17 cellular contexts compared by ENCODE assay signal in the genomic region with DNA sequence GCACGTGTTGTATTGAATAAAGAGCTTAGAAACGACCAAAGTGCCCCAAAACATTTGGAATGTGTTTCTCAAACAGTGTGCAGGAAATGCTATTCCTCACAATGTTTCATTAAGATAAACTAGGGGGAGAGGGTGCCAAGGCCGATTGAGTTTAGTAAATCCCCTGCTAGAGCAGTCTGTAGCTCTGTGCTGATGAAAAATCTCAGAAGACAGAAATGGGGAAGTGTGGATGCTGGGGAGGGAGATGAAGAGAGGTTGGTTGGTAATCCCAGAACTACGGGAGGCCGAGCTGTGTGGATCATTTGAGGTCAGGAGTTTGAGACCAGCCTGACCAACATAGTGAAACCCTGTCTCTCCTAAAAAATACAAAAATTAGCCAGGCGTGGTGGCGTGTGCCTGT.
A peak's percentile ranks its signal among the peaks of the same experiment; 100 is the strongest.
DNase-seq lines count a peak whose midpoint lies in the region; ATAC-seq and TF ChIP-seq lines count a peak whose summit lies in the region.
"Had no signal": no experiment of that assay in that cellular context is flagged by ENCODE, and none has a peak within 500 bp of the region (broad histone marks: within the 10 kb centered on the region; RNA-seq: fewer than 3 reads in every experiment).

No MANE protein-coding gene starts in this region.

- H3K4me1 Mint-ChIP-seq in T-helper 2 cell treated with Interferon-gamma antibody and Interleukin-4, amounts not matched to agents 5 μg/mL and 100 μg/mL, for 36 hours (ENCODE audit: low read depth): peaks cover 74% of the 10 kb centered on the region
- peaks cover 32% of the 10 kb centered on the region for H3K4me1 Mint-ChIP-seq in CD8-positive, alpha-beta T cell (ENCODE audit: low read depth)
- peaks cover 74% of the 10 kb centered on the region for H3K4me1 Mint-ChIP-seq in activated CD4-positive, alpha-beta memory T cell treated with anti-CD3 and anti-CD28 coated beads for 36 hours (ENCODE audit: low read depth)
- peaks cover 2 to 27% (median 25%) of the 10 kb centered on the region in 4 donors for H3K4me1 Mint-ChIP-seq in naive thymus-derived CD8-positive, alpha-beta T cell
- peaks cover 15% of the 10 kb centered on the region for H3K4me1 Mint-ChIP-seq in CD14-positive monocyte

- POLR2A ChIA-PET in CD8-positive, alpha-beta T cell (lab: Charles Lee): interaction anchor here (1.2 kb wide), 1 partner anchor 25 kb away, joined by 3 read pairs; no protein-coding TSS in a partner anchor
- POLR2A ChIA-PET in activated CD4-positive, alpha-beta memory T cell treated with anti-CD3 and anti-CD28 coated beads for 36 hours (lab: Charles Lee): interaction anchor here (1.0 kb wide), 1 partner anchor 118 kb away, joined by 5 read pairs; no protein-coding TSS in a partner anchor
- POLR2A ChIA-PET in naive thymus-derived CD8-positive, alpha-beta T cell (lab: Charles Lee): interaction anchor here (0.6 to 1.2 kb wide), 2 partner anchors 25 to 121 kb away, joined by 3 to 7 read pairs; partner anchors contain the start of gene FOXB1

- H3K27me3 Mint-ChIP-seq in T-helper 2 cell treated with Interferon-gamma antibody and Interleukin-4, amounts not matched to agents 5 μg/mL and 100 μg/mL, for 36 hours (ENCODE audit: low read depth): no peaks in the 10 kb centered on the region
- no peaks in the 10 kb centered on the region for H3K27me3 Mint-ChIP-seq in CD8-positive, alpha-beta T cell (ENCODE audit: low read depth)
- no peaks in the 10 kb centered on the region for H3K27me3 Mint-ChIP-seq in activated CD4-positive, alpha-beta memory T cell treated with anti-CD3 and anti-CD28 coated beads for 36 hours
- H3K27me3 Mint-ChIP-seq in naive thymus-derived CD8-positive, alpha-beta T cell: no peaks in the 10 kb centered on the region
- H3K27me3 Mint-ChIP-seq in CD14-positive monocyte (ENCODE audit: low read depth in 3 of 3): peaks cover 4 to 7% (median 6%) of the 10 kb centered on the region in 3 donors
- H3K27me3 Mint-ChIP-seq: IgD-negative memory B cell had no signal

- no peak for ATAC-seq in CD8-positive, alpha-beta T cell
- no peak for ATAC-seq in naive thymus-derived CD8-positive, alpha-beta T cell
- ATAC-seq: HCT116 had no signal

- H3K36me3 Mint-ChIP-seq in T-helper 2 cell treated with Interferon-gamma antibody and Interleukin-4, amounts not matched to agents 5 μg/mL and 100 μg/mL, for 36 hours (ENCODE audit: low read depth): no peaks in the 10 kb centered on the region
- H3K36me3 Mint-ChIP-seq in CD8-positive, alpha-beta T cell: peaks cover 4% of the 10 kb centered on the region
- H3K36me3 Mint-ChIP-seq in activated CD4-positive, alpha-beta memory T cell treated with anti-CD3 and anti-CD28 coated beads for 36 hours: no peaks in the 10 kb centered on the region
- H3K36me3 Mint-ChIP-seq in naive thymus-derived CD8-positive, alpha-beta T cell: no peaks in the 10 kb centered on the region
- H3K36me3 Mint-ChIP-seq in CD14-positive monocyte: no peaks in the 10 kb centered on the region
- H3K36me3 Mint-ChIP-seq: IgD-negative memory B cell had no signal

- intact Hi-C loops in CD8-positive, alpha-beta T cell (cut with DNase I, micrococcal nuclease): loop anchor here (5.0 to 10.0 kb wide), 4 partner anchors 121 to 433 kb away; partner anchors contain the start of gene FOXB1 (in 1 of the 2)
- intact Hi-C loops in activated CD4-positive, alpha-beta memory T cell treated with anti-CD3 and anti-CD28 coated beads for 36 hours (cut with micrococcal nuclease): loop anchor here (5.0 to 10.0 kb wide), 2 partner anchors 323 to 1939 kb away; partner anchors contain the start of genes C2CD4A and VPS13C
- intact Hi-C loops in adrenal gland (cut with DNase I): no loop called here
- intact Hi-C loops in CD14-positive monocyte (cut with micrococcal nuclease): no loop called here

- WGBS in adrenal gland, 4 donors: 68 to 74% (median 70%) methylated on average over 7 of the region's 7 CpGs

- H3K27me3 ChIP-seq in CD8-positive, alpha-beta T cell (ENCODE audit: insufficient read depth, low read length): no peaks in the 10 kb centered on the region
- no peaks in the 10 kb centered on the region for H3K27me3 ChIP-seq in adrenal gland
- H3K27me3 ChIP-seq: BLaER1 had no signal

- CTCF ChIA-PET in CD8-positive, alpha-beta T cell (lab: Charles Lee): interaction anchor here (0.9 to 4.7 kb wide), 5 partner anchors 9 to 379 kb away, joined by 3 to 44 read pairs (median 4); no protein-coding TSS in a partner anchor
- CTCF ChIA-PET in activated CD4-positive, alpha-beta memory T cell treated with anti-CD3 and anti-CD28 coated beads for 36 hours (lab: Charles Lee): interaction anchor here (1.3 to 1.7 kb wide), 5 partner anchors 9 to 207 kb away, joined by 3 to 8 read pairs (median 4); no protein-coding TSS in a partner anchor

- no peak overlapping the region for H3K4me3 Mint-ChIP-seq in T-helper 2 cell treated with Interferon-gamma antibody and Interleukin-4, amounts not matched to agents 5 μg/mL and 100 μg/mL, for 36 hours
- H3K4me3 Mint-ChIP-seq in CD8-positive, alpha-beta T cell: no peak overlapping the region
- H3K4me3 Mint-ChIP-seq in activated CD4-positive, alpha-beta memory T cell treated with anti-CD3 and anti-CD28 coated beads for 36 hours: no peak overlapping the region
- peak overlapping the region in 1 of 10 donors; percentile 25 for H3K4me3 Mint-ChIP-seq in naive thymus-derived CD8-positive, alpha-beta T cell
- H3K4me3 Mint-ChIP-seq in CD14-positive monocyte: peak overlapping the region in 1 of 2 donors; percentile 2

- no peaks in the 10 kb centered on the region for H3K9me3 ChIP-seq in CD8-positive, alpha-beta T cell (ENCODE audit: low read length)
- no peaks in the 10 kb centered on the region for H3K9me3 ChIP-seq in adrenal gland (replicated peaks in 1 of 3)
- H3K9me3 ChIP-seq: BLaER1 had no signal

- no peaks in the 10 kb centered on the region for H3K36me3 ChIP-seq in CD8-positive, alpha-beta T cell (ENCODE audit: insufficient read depth, low read length)
- H3K36me3 ChIP-seq in adrenal gland (replicated peaks in 1 of 2): no peaks in the 10 kb centered on the region
- H3K36me3 ChIP-seq: BLaER1 had no signal

- H3K9me3 Mint-ChIP-seq in T-helper 2 cell treated with Interferon-gamma antibody and Interleukin-4, amounts not matched to agents 5 μg/mL and 100 μg/mL, for 36 hours: no peaks in the 10 kb centered on the region
- H3K9me3 Mint-ChIP-seq in CD8-positive, alpha-beta T cell: no peaks in the 10 kb centered on the region
- no peaks in the 10 kb centered on the region for H3K9me3 Mint-ChIP-seq in activated CD4-positive, alpha-beta memory T cell treated with anti-CD3 and anti-CD28 coated beads for 36 hours
- H3K9me3 Mint-ChIP-seq in naive thymus-derived CD8-positive, alpha-beta T cell: no peaks in the 10 kb centered on the region
- H3K9me3 Mint-ChIP-seq in CD14-positive monocyte: no peaks in the 10 kb centered on the region
- H3K9me3 Mint-ChIP-seq: IgD-negative memory B cell had no signal

- H3K4me1 ChIP-seq in CD8-positive, alpha-beta T cell (ENCODE audit: insufficient read depth, low read length): peaks cover 5% of the 10 kb centered on the region
- peaks cover 0 to 13% of the 10 kb centered on the region in 2 donors for H3K4me1 ChIP-seq in adrenal gland (replicated peaks in 1 of 2)

- peak overlapping the region; percentile 12 for H3K27ac Mint-ChIP-seq in T-helper 2 cell treated with Interferon-gamma antibody and Interleukin-4, amounts not matched to agents 5 μg/mL and 100 μg/mL, for 36 hours
- peak overlapping the region; percentile 24 for H3K27ac Mint-ChIP-seq in CD8-positive, alpha-beta T cell
- peak overlapping the region; percentile 15 for H3K27ac Mint-ChIP-seq in activated CD4-positive, alpha-beta memory T cell treated with anti-CD3 and anti-CD28 coated beads for 36 hours
- H3K27ac Mint-ChIP-seq in naive thymus-derived CD8-positive, alpha-beta T cell: peak overlapping the region in 8 of 10 donors; percentile 6 to 88 (median 38)
- H3K27ac Mint-ChIP-seq in CD14-positive monocyte: no peak overlapping the region
- H3K27ac Mint-ChIP-seq: IgD-negative memory B cell had no signal

- no peak overlapping the region for H3K27ac ChIP-seq in CD8-positive, alpha-beta T cell (ENCODE audit: low read depth, low read length)
- H3K27ac ChIP-seq in adrenal gland: no peak overlapping the region
- H3K27ac ChIP-seq: BLaER1 had no signal

- no peak for TF ChIP-seq CTCF in CD8-positive, alpha-beta T cell (IDR thresholded peaks at IDR 0.05)
- no peak for TF ChIP-seq CTCF in adrenal gland (IDR thresholded peaks at IDR 0.05)
- TF ChIP-seq CTCF in CD14-positive monocyte (IDR thresholded peaks at IDR 0.05): no peak

- no peak for TF ChIP-seq POLR2A in adrenal gland (IDR thresholded peaks at IDR 0.05)

- H3K4me3 ChIP-seq in CD8-positive, alpha-beta T cell (ENCODE audit: low read depth, low read length): no peak overlapping the region
- H3K4me3 ChIP-seq in adrenal gland: no peak overlapping the region
- H3K4me3 ChIP-seq: BLaER1 had no signal

- no peak for DNase-seq in T-helper 2 cell treated with Interferon-gamma antibody and Interleukin-4, amounts not matched to agents 5 μg/mL and 100 μg/mL, for 36 hours (ENCODE audit: low spot score)
- DNase-seq in T-helper 2 cell: no peak
- DNase-seq in CD8-positive, alpha-beta T cell: no peak
- DNase-seq in activated CD4-positive, alpha-beta memory T cell treated with anti-CD3 and anti-CD28 coated beads for 36 hours: no peak
- no peak for DNase-seq in naive thymus-derived CD8-positive, alpha-beta T cell
- DNase-seq in adrenal gland: no peak
- no peak for DNase-seq in NCI-H82 treated with DMSO at 0.1 percent for 48 hours (lab: John Stamatoyannopoulos, UW; ENCODE audit: unreplicated experiment)
- no peak for DNase-seq in CD14-positive monocyte (ENCODE audit: low spot score)
- DNase-seq: 8988T, Calu3, NCI-H1436 treated with DMSO at 0.1 percent for 48 hours, NCI-H2081 treated with DMSO at 0.1 percent for 48 hours, NCI-H2227 treated with DMSO at 0.1 percent for 48 hours, NCI-H526 treated with DMSO at 0.1 percent for 48 hours had no signal

Comparison
In these comparisons a context has a peak if more than half of its experiments do, and no peak if none do; other contexts are left out.
1. H3K27ac Mint-ChIP-seq: peak in T-helper 2 cell treated with Interferon-gamma antibody and Interleukin-4, amounts not matched to agents 5 μg/mL and 100 μg/mL, for 36 hours (single experiment), CD8-positive, alpha-beta T cell (single experiment), activated CD4-positive, alpha-beta memory T cell treated with anti-CD3 and anti-CD28 coated beads for 36 hours (single experiment) and naive thymus-derived CD8-positive, alpha-beta T cell (8 of 10); none in CD14-positive monocyte (0 of 7).
2. intact Hi-C loops: an anchor here in CD8-positive, alpha-beta T cell (5.0 to 10.0 kb wide) and activated CD4-positive, alpha-beta memory T cell treated with anti-CD3 and anti-CD28 coated beads for 36 hours (5.0 to 10.0 kb wide); none called in adrenal gland and CD14-positive monocyte.